ENCODE assay signal across 12 cellular contexts in genomic region chr6:33683051-33683571, GRCh38. TPM values are rescaled to one million over a fixed set of nuclear protein-coding genes. Genes with fewer than 3 reads are reported as not detected.
DNase-seq lines count a peak whose midpoint lies in the region; ATAC-seq and TF ChIP-seq lines count a peak whose summit lies in the region.
"Had no signal": no experiment of that assay in that cellular context is flagged by ENCODE, and none has a peak within 500 bp of the region (broad histone marks: within the 10 kb centered on the region; RNA-seq: fewer than 3 reads in every experiment).

No MANE protein-coding gene starts in this region.

- no peak overlapping the region for H3K27ac Mint-ChIP-seq in type B pancreatic cell

- ATAC-seq in GM21717 (IDR thresholded peaks at IDR 0.05; ENCODE audit: unreplicated experiment) (no peak), GM21723 (IDR thresholded peaks at IDR 0.05; ENCODE audit: unreplicated experiment) (no peak)
- ATAC-seq: gastrocnemius medialis, right cardiac atrium had no signal

- no peak overlapping the region for H3K4me3 Mint-ChIP-seq in type B pancreatic cell

- no peak for TF ChIP-seq CTCF in type B pancreatic cell (conservative IDR thresholded peaks at IDR 0.05)

- H3K9me3 Mint-ChIP-seq in type B pancreatic cell: no peaks in the 10 kb centered on the region

- H3K4me1 Mint-ChIP-seq in type B pancreatic cell (ENCODE audit: unreplicated experiment): peaks cover 5% of the 10 kb centered on the region

- DNase-seq in SK-MEL-5 (ENCODE audit: low read depth, low spot score) (peak; percentile 65), activated T-cell treated with anti-CD3 and anti-CD28 coated beads for 1 hour (ENCODE audit: low read depth) (peak; percentile 23), globus pallidus (ENCODE audit: low spot score) (peak; percentile 77), NCI-H82 treated with DMSO at 0.1 percent for 48 hours (lab: John Stamatoyannopoulos, UW; ENCODE audit: unreplicated experiment) (no peak), type B pancreatic cell (ENCODE audit: extremely low spot score, unreplicated experiment) (no peak)
- peak; percentile 23 to 67 for DNase-seq in stimulated activated CD8-positive, alpha-beta memory T cell treated with anti-CD3 and anti-CD28 coated beads, Interleukin-15, amount 100 ng/mL, for 4 hours (ENCODE audit: low read depth in 2 of 2)
- DNase-seq: gastrocnemius medialis, mammary epithelial cell, MM.1S had no signal

- no peaks in the 10 kb centered on the region for H3K27me3 Mint-ChIP-seq in type B pancreatic cell

- H3K36me3 Mint-ChIP-seq in type B pancreatic cell: peaks cover 5% of the 10 kb centered on the region

- in situ Hi-C loops in SK-MEL-5 (cut with HindIII; ENCODE audit: low pct_unique_long_range_greater_than_20kb, low sequenced_read_pairs): no loop called here

RNA-seq across cellular contexts. Expression of gene UQCC2, which starts 28.4 kb away (rescaled TPM):
- total RNA-seq in SK-MEL-5 (2014; rRNA removed; shearing (Covaris generic)): 36.1 and 40.1 TPM in 2 replicates
- 31.1 and 32.0 TPM in 2 replicates for polyA plus RNA-seq in SK-MEL-5 (2015; cell fraction: cytosol; rRNA removed)
- polyA plus RNA-seq in SK-MEL-5 (2015; cell fraction: nucleus; rRNA removed): 41.3 and 53.5 TPM in 2 replicates
- 79.5 and 98.8 TPM in 2 replicates for total RNA-seq in type B pancreatic cell (ENCODE audit: low replicate concordance)

Comparison
In these comparisons a context has a peak if more than half of its experiments do, and no peak if none do; other contexts are left out.
1. DNase-seq: peak in SK-MEL-5 (single experiment), activated T-cell treated with anti-CD3 and anti-CD28 coated beads for 1 hour (single experiment), globus pallidus (single experiment) and stimulated activated CD8-positive, alpha-beta memory T cell treated with anti-CD3 and anti-CD28 coated beads, Interleukin-15, amount 100 ng/mL, for 4 hours (2 of 2); none in NCI-H82 treated with DMSO at 0.1 percent for 48 hours (single experiment) and type B pancreatic cell (single experiment).